ENCODE assay signal across 23 cellular contexts in genomic region chr9:72185561-72185960, GRCh38. TPM values are rescaled to one million over a fixed set of nuclear protein-coding genes. Genes with fewer than 3 reads are reported as not detected.
DNase-seq lines count a peak whose midpoint lies in the region; ATAC-seq and TF ChIP-seq lines count a peak whose summit lies in the region.
"Had no signal": no experiment of that assay in that cellular context is flagged by ENCODE, and none has a peak within 500 bp of the region (broad histone marks: within the 10 kb centered on the region; RNA-seq: fewer than 3 reads in every experiment).

No MANE protein-coding gene starts in this region.

- H3K4me3 Mint-ChIP-seq in stimulated activated effector memory CD8-positive, alpha-beta T cell treated with anti-CD3 and anti-CD28 coated beads, Interleukin-12 subunit alpha, Interleukin-12 subunit beta, amount 100 ng/mL, for 72 hours = no peak overlapping the region
- H3K4me3 Mint-ChIP-seq: activated CD4-positive, alpha-beta memory T cell treated with anti-CD3 and anti-CD28 coated beads, Interleukin-2, amount 10 ng/mL, durations not matched to agents 7 days and 5 days; activated naive CD4-positive, alpha-beta T cell treated with anti-CD3 and anti-CD28 coated beads, Interleukin-2, amount 10 ng/mL, durations not matched to agents 7 days and 5 days; activated T-cell treated with anti-CD3 and anti-CD28 coated beads, Interleukin-2, amount 50 U/mL, for 4 hours; naive thymus-derived CD4-positive, alpha-beta T cell; stimulated activated memory B cell treated with anti-CD40 and anti-IgM and Interleukin-4, amounts not matched to agents 10 μg/mL and 1 μg/mL and 100 μg/mL, for 72 hours; T-helper 2 cell treated with Interferon-gamma antibody and Interleukin-4, amounts not matched to agents 5 μg/mL and 100 μg/mL, for 36 hours had no signal

- H3K27ac Mint-ChIP-seq in stimulated activated effector memory CD8-positive, alpha-beta T cell treated with anti-CD3 and anti-CD28 coated beads, Interleukin-12 subunit alpha, Interleukin-12 subunit beta, amount 100 ng/mL, for 72 hours = no peak overlapping the region
- H3K27ac Mint-ChIP-seq: activated CD4-positive, alpha-beta memory T cell treated with anti-CD3 and anti-CD28 coated beads, Interleukin-2, amount 10 ng/mL, durations not matched to agents 7 days and 5 days; activated naive CD4-positive, alpha-beta T cell treated with anti-CD3 and anti-CD28 coated beads, Interleukin-2, amount 10 ng/mL, durations not matched to agents 7 days and 5 days; naive thymus-derived CD4-positive, alpha-beta T cell; stimulated activated memory B cell treated with anti-CD40 and anti-IgM and Interleukin-4, amounts not matched to agents 10 μg/mL and 1 μg/mL and 100 μg/mL, for 72 hours; T-helper 2 cell treated with Interferon-gamma antibody and Interleukin-4, amounts not matched to agents 5 μg/mL and 100 μg/mL, for 36 hours had no signal

- H4K20me1 ChIP-seq in PC-3 (ENCODE audit: low read length) = no peaks in the 10 kb centered on the region

- H3K27ac ChIP-seq in PC-3 (ENCODE audit: low read length) = no peak overlapping the region
- H3K27ac ChIP-seq: hepatocyte, Peyer's patch, tibial artery had no signal

- intact Hi-C loops in PC-3 (cut with micrococcal nuclease) = no loop called here

- H3K4me1 Mint-ChIP-seq in stimulated activated effector memory CD8-positive, alpha-beta T cell treated with anti-CD3 and anti-CD28 coated beads, Interleukin-12 subunit alpha, Interleukin-12 subunit beta, amount 100 ng/mL, for 72 hours = no peaks in the 10 kb centered on the region
- H3K4me1 Mint-ChIP-seq: activated CD4-positive, alpha-beta memory T cell treated with anti-CD3 and anti-CD28 coated beads, Interleukin-2, amount 10 ng/mL, durations not matched to agents 7 days and 5 days; activated naive CD4-positive, alpha-beta T cell treated with anti-CD3 and anti-CD28 coated beads, Interleukin-2, amount 10 ng/mL, durations not matched to agents 7 days and 5 days; stimulated activated memory B cell treated with anti-CD40 and anti-IgM and Interleukin-4, amounts not matched to agents 10 μg/mL and 1 μg/mL and 100 μg/mL, for 72 hours had no signal

- H3K9me3 ChIP-seq in PC-3 (ENCODE audit: low read length) = no peaks in the 10 kb centered on the region
- H3K9me3 ChIP-seq: Peyer's patch, SK-N-SH had no signal

- H3K4me2 ChIP-seq in PC-3 (ENCODE audit: low read length) = no peak overlapping the region
- H3K4me2 ChIP-seq: hepatocyte, SK-N-SH had no signal

- no peaks in the 10 kb centered on the region for H3K79me2 ChIP-seq in PC-3 (ENCODE audit: low read length)
- H3K79me2 ChIP-seq: hepatocyte had no signal

- no peaks in the 10 kb centered on the region for H3K4me1 ChIP-seq in PC-3 (ENCODE audit: insufficient read depth, low read length)
- H3K4me1 ChIP-seq: Peyer's patch, tibial artery had no signal

- no peaks in the 10 kb centered on the region for H3K9me2 ChIP-seq in PC-3 (replicated peaks; ENCODE audit: low read length)
- H3K9me2 ChIP-seq: SK-N-SH had no signal

- no peaks in the 10 kb centered on the region for H3K36me3 ChIP-seq in PC-3 (ENCODE audit: low read depth, low read length)
- H3K36me3 ChIP-seq: tibial artery had no signal

- DNase-seq in EH (ENCODE audit: low read depth) (peak; percentile 3), NCI-H1105 (lab: John Stamatoyannopoulos, UW) (peak; percentile 9), PC-3 (peak; percentile 13), kidney tubule cell (ENCODE audit: low spot score) (peak; percentile 18), NAMALWA (ENCODE audit: low spot score) (no peak), mesenteric fat pad (ENCODE audit: low spot score) (no peak)
- DNase-seq in stimulated activated effector memory CD8-positive, alpha-beta T cell treated with anti-CD3 and anti-CD28 coated beads, Interleukin-12 subunit alpha, Interleukin-12 subunit beta, amount 100 ng/mL, for 72 hours (ENCODE audit: low spot score in 2 of 2) = no peak
- DNase-seq: activated CD4-positive, alpha-beta memory T cell treated with anti-CD3 and anti-CD28 coated beads, Interleukin-2, amount 10 ng/mL, durations not matched to agents 7 days and 5 days; activated naive CD4-positive, alpha-beta T cell treated with anti-CD3 and anti-CD28 coated beads, Interleukin-2, amount 10 ng/mL, durations not matched to agents 7 days and 5 days; activated T-cell treated with anti-CD3 and anti-CD28 coated beads, Interleukin-2, amount 50 U/mL, for 4 hours; islet precursor cell; naive thymus-derived CD4-positive, alpha-beta T cell; NCI-H2029; Peyer's patch; SK-N-SH; tibial artery had no signal

- TF ChIP-seq CTCF in PC-3 (conservative IDR thresholded peaks at IDR 0.05; ENCODE audit: low read depth, low read length) = no peak

- no peak overlapping the region for H3K9ac ChIP-seq in PC-3 (ENCODE audit: low read length)
- H3K9ac ChIP-seq: SK-N-SH had no signal

- H3F3A ChIP-seq in PC-3 (ENCODE audit: low read length, unreplicated experiment) = no peaks in the 10 kb centered on the region

- POLR2A ChIA-PET in PC-3 (lab: Charles Lee; ENCODE audit: unreplicated experiment) = no interaction called here

- H3K27me3 ChIP-seq in PC-3 (ENCODE audit: low read length) = peaks cover 11% of the 10 kb centered on the region; the same call in 1 of the 2 replicates
- H3K27me3 ChIP-seq: hepatocyte, Peyer's patch had no signal

- H3K4me3 ChIP-seq in PC-3 (ENCODE audit: low read length) = no peak overlapping the region
- H3K4me3 ChIP-seq: hepatocyte, Peyer's patch, tibial artery had no signal

- H2AFZ ChIP-seq in PC-3 (ENCODE audit: low read length) = no peak overlapping the region
- H2AFZ ChIP-seq: hepatocyte had no signal

- H3K9me3 Mint-ChIP-seq in stimulated activated effector memory CD8-positive, alpha-beta T cell treated with anti-CD3 and anti-CD28 coated beads, Interleukin-12 subunit alpha, Interleukin-12 subunit beta, amount 100 ng/mL, for 72 hours = no peaks in the 10 kb centered on the region
- H3K9me3 Mint-ChIP-seq: activated CD4-positive, alpha-beta memory T cell treated with anti-CD3 and anti-CD28 coated beads, Interleukin-2, amount 10 ng/mL, durations not matched to agents 7 days and 5 days; activated naive CD4-positive, alpha-beta T cell treated with anti-CD3 and anti-CD28 coated beads, Interleukin-2, amount 10 ng/mL, durations not matched to agents 7 days and 5 days; T-helper 2 cell treated with Interferon-gamma antibody and Interleukin-4, amounts not matched to agents 5 μg/mL and 100 μg/mL, for 36 hours had no signal

- H3K36me3 Mint-ChIP-seq in stimulated activated effector memory CD8-positive, alpha-beta T cell treated with anti-CD3 and anti-CD28 coated beads, Interleukin-12 subunit alpha, Interleukin-12 subunit beta, amount 100 ng/mL, for 72 hours = no peaks in the 10 kb centered on the region
- H3K36me3 Mint-ChIP-seq: activated naive CD4-positive, alpha-beta T cell treated with anti-CD3 and anti-CD28 coated beads, Interleukin-2, amount 10 ng/mL, durations not matched to agents 7 days and 5 days; naive thymus-derived CD4-positive, alpha-beta T cell; stimulated activated memory B cell treated with anti-CD40 and anti-IgM and Interleukin-4, amounts not matched to agents 10 μg/mL and 1 μg/mL and 100 μg/mL, for 72 hours had no signal

- ATAC-seq in PC-3 = no peak
- ATAC-seq in stimulated activated effector memory CD8-positive, alpha-beta T cell treated with anti-CD3 and anti-CD28 coated beads, Interleukin-12 subunit alpha, Interleukin-12 subunit beta, amount 100 ng/mL, for 72 hours = no peak
- ATAC-seq: activated T-cell treated with anti-CD3 and anti-CD28 coated beads, Interleukin-2, amount 50 U/mL, for 4 hours; naive thymus-derived CD4-positive, alpha-beta T cell; sciatic nerve; stimulated activated memory B cell treated with anti-CD40 and anti-IgM and Interleukin-4, amounts not matched to agents 10 μg/mL and 1 μg/mL and 100 μg/mL, for 72 hours had no signal

- no TSS peak for BruUV-seq in PC-3 (replicated peaks; lab: Mats Ljungman, UMichigan)

- CTCF ChIA-PET in PC-3 (lab: Charles Lee) = no interaction called here

RNA-seq across cellular contexts. Expression of gene GDA, which starts 36.3 kb away (rescaled TPM):
- total RNA-seq in PC-3 (2014; rRNA removed) (not detected in 2 replicates), mesenteric fat pad (0.32 TPM)
- total RNA-seq: activated CD4-positive, alpha-beta memory T cell treated with anti-CD3 and anti-CD28 coated beads, Interleukin-2, amount 10 ng/mL, durations not matched to agents 7 days and 5 days; astrocyte; lung microvascular endothelial cell; naive thymus-derived CD4-positive, alpha-beta T cell; osteoblast had no signal

Comparison
In these comparisons a context has a peak if more than half of its experiments do, and no peak if none do; other contexts are left out.
1. DNase-seq: peak in EH (single experiment), NCI-H1105 (single experiment), PC-3 (single experiment) and kidney tubule cell (single experiment); none in NAMALWA (single experiment), mesenteric fat pad (single experiment) and stimulated activated effector memory CD8-positive, alpha-beta T cell treated with anti-CD3 and anti-CD28 coated beads, Interleukin-12 subunit alpha, Interleukin-12 subunit beta, amount 100 ng/mL, for 72 hours (0 of 2).